Comparison of ENCODE assay signal across 22 cellular contexts in the genomic region with DNA sequence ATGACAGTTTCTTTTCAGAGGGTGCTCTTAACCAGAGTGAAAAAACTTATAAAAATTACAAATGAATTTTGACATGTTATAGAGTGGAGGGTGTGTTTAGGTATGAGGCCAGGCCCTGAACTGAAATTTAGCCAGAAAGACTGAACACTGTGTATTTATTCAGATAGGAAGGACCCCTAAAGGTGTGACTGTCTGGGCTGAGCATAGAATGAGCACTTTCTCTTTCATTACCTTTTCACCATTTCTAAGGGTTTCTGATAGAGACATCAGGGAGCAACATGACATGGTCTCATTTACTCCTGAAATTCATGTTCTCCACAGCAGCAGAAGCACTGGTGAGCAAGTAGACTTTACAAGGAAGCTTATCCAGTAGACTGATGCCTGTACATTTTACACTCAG.
"Had no signal": no experiment of that assay in that cellular context is flagged by ENCODE, and none has a peak within 500 bp of the region (broad histone marks: within the 10 kb centered on the region; RNA-seq: fewer than 3 reads in every experiment).

No MANE protein-coding gene starts in this region.

- ATAC-seq: natural killer cell; stimulated activated naive B cell treated with anti-CD40 and anti-IgM and Interleukin-4, amounts not matched to agents 10 μg/mL and 1 μg/mL and 100 μg/mL, for 72 hours; WTC11 had no signal

- H3K4me3 Mint-ChIP-seq: activated naive CD8-positive, alpha-beta T cell; activated T-cell treated with anti-CD3 and anti-CD28 coated beads, Interleukin-2, amount 50 U/mL, for 24 hours; central memory CD8-positive, alpha-beta T cell; endodermal cell; natural killer cell; stimulated activated naive B cell treated with anti-CD40 and anti-IgM and Interleukin-4, amounts not matched to agents 10 μg/mL and 1 μg/mL and 100 μg/mL, for 72 hours; WTC11 had no signal

- H3K36me3 ChIP-seq: adrenal gland, ascending aorta, brain microvascular endothelial cell, left lung, sigmoid colon had no signal

- H3K27ac ChIP-seq: adrenal gland, ascending aorta, brain microvascular endothelial cell had no signal

- H3K9me3 ChIP-seq: adrenal gland, ascending aorta, left lung, sigmoid colon had no signal

- H3K4me3 ChIP-seq: ascending aorta, coronary artery, left lung, lung, sigmoid colon had no signal

- H3K36me3 Mint-ChIP-seq: natural killer cell, WTC11 had no signal

- H3K27me3 Mint-ChIP-seq: activated naive CD8-positive, alpha-beta T cell; activated T-cell treated with anti-CD3 and anti-CD28 coated beads, Interleukin-2, amount 50 U/mL, for 24 hours; central memory CD8-positive, alpha-beta T cell; stimulated activated naive B cell treated with anti-CD40 and anti-IgM and Interleukin-4, amounts not matched to agents 10 μg/mL and 1 μg/mL and 100 μg/mL, for 72 hours had no signal

- DNase-seq: activated naive CD4-positive, alpha-beta T cell; activated T-cell treated with anti-CD3 and anti-CD28 coated beads, Interleukin-2, amount 50 U/mL, for 24 hours; adrenal gland; brain microvascular endothelial cell; endodermal cell; kidney glomerular epithelial cell; left lung; midbrain; natural killer cell; nucleus accumbens; sigmoid colon; stimulated activated CD4-positive, alpha-beta T cell treated with anti-CD3 and anti-CD28 coated beads, Interleukin-2, amount 100 ng/mL, for 48 hours; stimulated activated CD8-positive, alpha-beta memory T cell treated with anti-CD3 and anti-CD28 coated beads, Interleukin-4, amount 100 ng/mL, for 48 hours; stimulated activated naive B cell treated with anti-CD40 and anti-IgM and Interleukin-4, amounts not matched to agents 10 μg/mL and 1 μg/mL and 100 μg/mL, for 72 hours; T-helper 9 cell had no signal

- H3K27ac Mint-ChIP-seq: activated naive CD8-positive, alpha-beta T cell; activated T-cell treated with anti-CD3 and anti-CD28 coated beads, Interleukin-2, amount 50 U/mL, for 24 hours; activated T-helper 2 cell treated with anti-CD3 and anti-CD28 coated beads, Interferon-gamma antibody, Interleukin-2, Interleukin-4, amounts not matched to agents 10 μg/mL and 5 μg/mL and 100 μg/mL, durations not matched to agents 14 hours and 24 hours and 36 hours; endodermal cell; natural killer cell; stimulated activated naive B cell treated with anti-CD40 and anti-IgM and Interleukin-4, amounts not matched to agents 10 μg/mL and 1 μg/mL and 100 μg/mL, for 72 hours; WTC11 had no signal

- H3K27me3 ChIP-seq: adrenal gland, ascending aorta, brain microvascular endothelial cell, left lung, sigmoid colon had no signal

- H3K9me3 Mint-ChIP-seq: activated T-cell treated with anti-CD3 and anti-CD28 coated beads, Interleukin-2, amount 50 U/mL, for 24 hours; activated T-helper 2 cell treated with anti-CD3 and anti-CD28 coated beads, Interferon-gamma antibody, Interleukin-2, Interleukin-4, amounts not matched to agents 10 μg/mL and 5 μg/mL and 100 μg/mL, durations not matched to agents 14 hours and 24 hours and 36 hours; central memory CD8-positive, alpha-beta T cell; endodermal cell; natural killer cell; stimulated activated naive B cell treated with anti-CD40 and anti-IgM and Interleukin-4, amounts not matched to agents 10 μg/mL and 1 μg/mL and 100 μg/mL, for 72 hours; WTC11 had no signal
